17 cellular contexts compared by ENCODE assay signal in the genomic region with DNA sequence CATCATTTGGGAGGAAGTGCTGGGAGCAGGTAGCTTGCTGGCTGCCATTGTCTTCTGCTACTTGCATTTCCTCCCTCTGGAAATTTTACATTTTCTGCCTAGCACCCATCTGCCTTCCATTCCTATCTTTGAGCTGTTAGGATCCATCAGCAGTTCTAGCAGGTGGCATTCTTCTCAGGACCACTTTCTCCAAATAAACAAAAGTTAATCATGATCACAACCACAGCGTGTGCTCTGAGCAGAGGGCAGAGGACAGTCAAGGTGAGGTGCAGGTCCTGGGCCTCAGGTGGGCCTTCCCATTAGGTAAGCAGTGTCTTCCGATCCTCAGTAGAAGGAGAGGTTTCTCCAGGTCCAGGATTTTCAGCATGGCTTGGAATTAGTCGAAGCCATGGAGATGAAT.
DNase-seq lines count a peak whose midpoint lies in the region; ATAC-seq and TF ChIP-seq lines count a peak whose summit lies in the region.
"Had no signal": no experiment of that assay in that cellular context is flagged by ENCODE, and none has a peak within 500 bp of the region (broad histone marks: within the 10 kb centered on the region; RNA-seq: fewer than 3 reads in every experiment).

No MANE protein-coding gene starts in this region.

- H4K8ac ChIP-seq in H9 (replicated peaks; ENCODE audit: insufficient read length, low read depth, low read length) = no peak overlapping the region

- no peaks in the 10 kb centered on the region for H3K27me3 Mint-ChIP-seq in activated CD8-positive, alpha-beta T cell treated with anti-CD3 and anti-CD28 coated beads for 36 hours
- H3K27me3 Mint-ChIP-seq in activated CD8-positive, alpha-beta T cell treated with anti-CD3 and anti-CD28 coated beads, Interleukin-2, amount 10 ng/mL, durations not matched to agents 7 days and 5 days (ENCODE audit: low read depth) = no peaks in the 10 kb centered on the region
- H3K27me3 Mint-ChIP-seq in H9 (ENCODE audit: low read depth) (no peaks in the 10 kb centered on the region), natural killer cell (ENCODE audit: low read depth in 2 of 2) (no peaks in the 10 kb centered on the region)

- no peak overlapping the region for H3K4ac ChIP-seq in H9 (ENCODE audit: low read depth, low read length)

- WGBS in H9 (ENCODE audit: extremely low coverage, insufficient read length, low lambda C conversion rate) = no CpG with 5 or more reads among the region's 3 CpGs
- 55 to 63% methylated on average over 3 of the region's 3 CpGs for WGBS in body of pancreas, 2 donors
- WGBS in esophagus muscularis mucosa = 100% methylated on average over 2 of the region's 3 CpGs

- H2BK120ac ChIP-seq in H9 (ENCODE audit: low read depth, low read length, poor library complexity, severe bottlenecking) = no peak overlapping the region

- no peak overlapping the region for H2BK15ac ChIP-seq in H9 (ENCODE audit: low read depth, low read length)

- POLR2A ChIA-PET in activated CD8-positive, alpha-beta T cell treated with anti-CD3 and anti-CD28 coated beads for 36 hours (lab: Charles Lee) = no interaction called here
- POLR2A ChIA-PET in activated CD8-positive, alpha-beta T cell treated with anti-CD3 and anti-CD28 coated beads, Interleukin-2, amount 10 ng/mL, durations not matched to agents 7 days and 5 days (lab: Charles Lee) = no interaction called here

- DNase-seq in activated CD8-positive, alpha-beta T cell treated with anti-CD3 and anti-CD28 coated beads for 36 hours = no peak
- DNase-seq in activated CD8-positive, alpha-beta T cell treated with anti-CD3 and anti-CD28 coated beads, Interleukin-2, amount 10 ng/mL, durations not matched to agents 7 days and 5 days = no peak
- no peak for DNase-seq in H9
- DNase-seq in body of pancreas = peak in 2 of 4 donors; percentile 44 to 58
- no peak for DNase-seq in natural killer cell
- no peak for DNase-seq in activated effector memory CD4-positive, alpha-beta T cell treated with Interleukin-2 at 50 U/mL for 16 hours
- DNase-seq in esophagus muscularis mucosa (ENCODE audit: extremely low spot score) = no peak
- DNase-seq in NCI-H1436 treated with DMSO at 0.1 percent for 48 hours (lab: John Stamatoyannopoulos, UW) = no peak
- DNase-seq: C1 segment of cervical spinal cord, KBM-7, NCI-H1092, NCI-H1694, NCI-H2107, NCI-H226, NCI-H526 had no signal

- no peak overlapping the region for H3K56ac ChIP-seq in H9 (ENCODE audit: insufficient read length, low read depth, low read length)

- no peak for TF ChIP-seq POLR2A in body of pancreas (IDR thresholded peaks at IDR 0.05)
- no peak for TF ChIP-seq POLR2A in esophagus muscularis mucosa (IDR thresholded peaks at IDR 0.05; ENCODE audit: low read depth)

- no peaks in the 10 kb centered on the region for H4K20me1 ChIP-seq in H9 (ENCODE audit: control insufficient read depth, insufficient read depth, insufficient read length)

- H4K91ac ChIP-seq in H9 (ENCODE audit: insufficient read length, low read depth, low read length) = no peak overlapping the region

- H3K4me3 ChIP-seq in body of pancreas (no peak overlapping the region), esophagus muscularis mucosa (no peak overlapping the region)
- H3K4me3 ChIP-seq: SJSA1 had no signal

- H2AFZ ChIP-seq in H9 (ENCODE audit: low read length) = no peak overlapping the region

- no peak overlapping the region for H2AK5ac ChIP-seq in H9 (ENCODE audit: insufficient read length, low read length)

- CTCF ChIA-PET in activated CD8-positive, alpha-beta T cell treated with anti-CD3 and anti-CD28 coated beads for 36 hours (lab: Charles Lee) = no interaction called here
- CTCF ChIA-PET in activated CD8-positive, alpha-beta T cell treated with anti-CD3 and anti-CD28 coated beads, Interleukin-2, amount 10 ng/mL, durations not matched to agents 7 days and 5 days (lab: Charles Lee) = no interaction called here

- H3T11ph ChIP-seq in H9 (ENCODE audit: low read length) = no peak overlapping the region

- no peak overlapping the region for H3K18ac ChIP-seq in H9 (ENCODE audit: insufficient read length, low read depth, low read length)

- H3K23ac ChIP-seq in H9 (ENCODE audit: insufficient read length, low read depth, low read length) = no peak overlapping the region

- no peak overlapping the region for H2BK5ac ChIP-seq in H9 (ENCODE audit: insufficient read length, low read length)

- H3K27ac ChIP-seq in H9 (ENCODE audit: insufficient read length, low read depth, low read length) (no peak overlapping the region), body of pancreas (peak overlapping the region; percentile 4 to 40 (median 6)), esophagus muscularis mucosa (replicated peaks in 1 of 4) (no peak overlapping the region)
- H3K27ac ChIP-seq: 22Rv1, SJSA1 had no signal

- H3K27ac Mint-ChIP-seq in activated CD8-positive, alpha-beta T cell treated with anti-CD3 and anti-CD28 coated beads for 36 hours = peak overlapping the region; percentile 22
- no peak overlapping the region for H3K27ac Mint-ChIP-seq in activated CD8-positive, alpha-beta T cell treated with anti-CD3 and anti-CD28 coated beads, Interleukin-2, amount 10 ng/mL, durations not matched to agents 7 days and 5 days
- H3K27ac Mint-ChIP-seq in H9 (peak overlapping the region; percentile 23 to 62 (median 44); a peak in 2 of 7 replicates), natural killer cell (peak overlapping the region; percentile 89 to 91)

- H3K9me3 Mint-ChIP-seq in activated CD8-positive, alpha-beta T cell treated with anti-CD3 and anti-CD28 coated beads for 36 hours = no peaks in the 10 kb centered on the region
- H3K9me3 Mint-ChIP-seq in activated CD8-positive, alpha-beta T cell treated with anti-CD3 and anti-CD28 coated beads, Interleukin-2, amount 10 ng/mL, durations not matched to agents 7 days and 5 days (ENCODE audit: insufficient read depth) = no peaks in the 10 kb centered on the region
- H3K9me3 Mint-ChIP-seq in H9 (no peaks in the 10 kb centered on the region), natural killer cell (no peaks in the 10 kb centered on the region)

- no peaks in the 10 kb centered on the region for H3K79me1 ChIP-seq in H9 (ENCODE audit: insufficient read depth, low read depth, low read length, poor library complexity, severe bottlenecking)

- intact Hi-C loops in activated CD8-positive, alpha-beta T cell treated with anti-CD3 and anti-CD28 coated beads for 36 hours (cut with micrococcal nuclease) = no loop called here
- intact Hi-C loops in body of pancreas (cut with DNase I) = no loop called here
- intact Hi-C loops in natural killer cell (cut with micrococcal nuclease) = loop anchor here (5.0 kb wide), 1 partner anchor 1331 kb away; no protein-coding TSS in a partner anchor
- intact Hi-C loops in esophagus muscularis mucosa (cut with DNase I) = no loop called here

- no peak overlapping the region for H3K4me3 Mint-ChIP-seq in activated CD8-positive, alpha-beta T cell treated with anti-CD3 and anti-CD28 coated beads for 36 hours
- H3K4me3 Mint-ChIP-seq in activated CD8-positive, alpha-beta T cell treated with anti-CD3 and anti-CD28 coated beads, Interleukin-2, amount 10 ng/mL, durations not matched to agents 7 days and 5 days = no peak overlapping the region
- H3K4me3 Mint-ChIP-seq in H9 (no peak overlapping the region), natural killer cell (peak overlapping the region; percentile 80)

- ATAC-seq in activated CD8-positive, alpha-beta T cell treated with anti-CD3 and anti-CD28 coated beads for 36 hours = no peak
- ATAC-seq in activated CD8-positive, alpha-beta T cell treated with anti-CD3 and anti-CD28 coated beads, Interleukin-2, amount 10 ng/mL, durations not matched to agents 7 days and 5 days = no peak
- ATAC-seq in body of pancreas (peak; percentile 35), natural killer cell (no peak)

- H3K23me2 ChIP-seq in H9 (ENCODE audit: insufficient read length, low read depth, low read length, poor library complexity, severe bottlenecking) = no peaks in the 10 kb centered on the region

- H3K14ac ChIP-seq in H9 (ENCODE audit: insufficient read depth, low read length) = no peak overlapping the region; the same call in 1 of the 2 replicates

- no peak overlapping the region for H4K5ac ChIP-seq in H9 (ENCODE audit: insufficient read length, low read depth, low read length)

- no peak for TF ChIP-seq CTCF in activated CD8-positive, alpha-beta T cell treated with anti-CD3 and anti-CD28 coated beads for 36 hours (IDR thresholded peaks at IDR 0.05)
- TF ChIP-seq CTCF in H9 (conservative IDR thresholded peaks at IDR 0.05) = no peak
- no peak for TF ChIP-seq CTCF in body of pancreas (IDR thresholded peaks at IDR 0.05)
- TF ChIP-seq CTCF in natural killer cell (IDR thresholded peaks at IDR 0.05) = no peak
- no peak for TF ChIP-seq CTCF in esophagus muscularis mucosa (IDR thresholded peaks at IDR 0.05)

- no peaks in the 10 kb centered on the region; the same call in 1 of the 2 replicates for H3K4me1 ChIP-seq in H9 (ENCODE audit: insufficient read depth, low read length)
- peaks cover 43% of the 10 kb centered on the region for H3K4me1 ChIP-seq in body of pancreas
- H3K4me1 ChIP-seq in esophagus muscularis mucosa = peaks cover 0 to 6% (median 2%) of the 10 kb centered on the region in 4 donors

- H2BK20ac ChIP-seq in H9 (ENCODE audit: low read depth, low read length, poor library complexity, severe bottlenecking) = no peak overlapping the region

- H3K9me3 ChIP-seq in H9 (ENCODE audit: control insufficient read depth, low read depth, low read length) = no peaks in the 10 kb centered on the region
- no peaks in the 10 kb centered on the region for H3K9me3 ChIP-seq in body of pancreas
- no peaks in the 10 kb centered on the region for H3K9me3 ChIP-seq in esophagus muscularis mucosa
- H3K9me3 ChIP-seq: SJSA1 had no signal

- H3K4me2 ChIP-seq in H9 (ENCODE audit: insufficient read depth, insufficient read length, low read length) = no peak overlapping the region

- H2BK12ac ChIP-seq in H9 (ENCODE audit: insufficient read length, low read depth, low read length) = no peak overlapping the region

- peaks cover 28% of the 10 kb centered on the region for H3K4me1 Mint-ChIP-seq in activated CD8-positive, alpha-beta T cell treated with anti-CD3 and anti-CD28 coated beads for 36 hours (ENCODE audit: low read depth)
- peaks cover 31% of the 10 kb centered on the region for H3K4me1 Mint-ChIP-seq in activated CD8-positive, alpha-beta T cell treated with anti-CD3 and anti-CD28 coated beads, Interleukin-2, amount 10 ng/mL, durations not matched to agents 7 days and 5 days (ENCODE audit: low read depth)
- H3K4me1 Mint-ChIP-seq in H9 (peaks cover 7 to 22% of the 10 kb centered on the region in 2 experiments), natural killer cell (peaks cover 47 to 50% of the 10 kb centered on the region in 2 donors)

- H3K9ac ChIP-seq in H9 (ENCODE audit: extremely low read depth, insufficient read length, low read length) = no peak overlapping the region

- H3K27me3 ChIP-seq in H9 (ENCODE audit: insufficient read depth, low read length) (no peaks in the 10 kb centered on the region), body of pancreas (no peaks in the 10 kb centered on the region), esophagus muscularis mucosa (no peaks in the 10 kb centered on the region)
- H3K27me3 ChIP-seq: SJSA1 had no signal

- H3K36me3 ChIP-seq in body of pancreas (replicated peaks in 1 of 2; ENCODE audit: insufficient read depth in 1 of 2, low read depth in 2 of 2) (no peaks in the 10 kb centered on the region), esophagus muscularis mucosa (peaks cover 0 to 8% (median 2%) of the 10 kb centered on the region in 4 donors)
- H3K36me3 ChIP-seq: SJSA1 had no signal

- H3K79me2 ChIP-seq in H9 (ENCODE audit: insufficient read depth, low read length) = no peaks in the 10 kb centered on the region

- peaks cover 5% of the 10 kb centered on the region for H3K36me3 Mint-ChIP-seq in activated CD8-positive, alpha-beta T cell treated with anti-CD3 and anti-CD28 coated beads for 36 hours (ENCODE audit: low read depth)
- peaks cover 13% of the 10 kb centered on the region for H3K36me3 Mint-ChIP-seq in activated CD8-positive, alpha-beta T cell treated with anti-CD3 and anti-CD28 coated beads, Interleukin-2, amount 10 ng/mL, durations not matched to agents 7 days and 5 days (ENCODE audit: low read depth)
- H3K36me3 Mint-ChIP-seq in H9 (ENCODE audit: insufficient read depth in 1 of 3, low read depth in 3 of 3) = peaks cover 0 to 3% (median 2%) of the 10 kb centered on the region in 3 experiments; a peak in 2 of 7 replicates
- no peaks in the 10 kb centered on the region for H3K36me3 Mint-ChIP-seq in natural killer cell

- no peak for TF ChIP-seq EP300 in esophagus muscularis mucosa (IDR thresholded peaks at IDR 0.05)

Comparison
In these comparisons a context has a peak if more than half of its experiments do, and no peak if none do; other contexts are left out.
1. H3K27ac ChIP-seq: peak in body of pancreas (4 of 4); none in H9 (single experiment) and esophagus muscularis mucosa (0 of 4).